11 cellular contexts compared by ENCODE assay signal in the genomic region with DNA sequence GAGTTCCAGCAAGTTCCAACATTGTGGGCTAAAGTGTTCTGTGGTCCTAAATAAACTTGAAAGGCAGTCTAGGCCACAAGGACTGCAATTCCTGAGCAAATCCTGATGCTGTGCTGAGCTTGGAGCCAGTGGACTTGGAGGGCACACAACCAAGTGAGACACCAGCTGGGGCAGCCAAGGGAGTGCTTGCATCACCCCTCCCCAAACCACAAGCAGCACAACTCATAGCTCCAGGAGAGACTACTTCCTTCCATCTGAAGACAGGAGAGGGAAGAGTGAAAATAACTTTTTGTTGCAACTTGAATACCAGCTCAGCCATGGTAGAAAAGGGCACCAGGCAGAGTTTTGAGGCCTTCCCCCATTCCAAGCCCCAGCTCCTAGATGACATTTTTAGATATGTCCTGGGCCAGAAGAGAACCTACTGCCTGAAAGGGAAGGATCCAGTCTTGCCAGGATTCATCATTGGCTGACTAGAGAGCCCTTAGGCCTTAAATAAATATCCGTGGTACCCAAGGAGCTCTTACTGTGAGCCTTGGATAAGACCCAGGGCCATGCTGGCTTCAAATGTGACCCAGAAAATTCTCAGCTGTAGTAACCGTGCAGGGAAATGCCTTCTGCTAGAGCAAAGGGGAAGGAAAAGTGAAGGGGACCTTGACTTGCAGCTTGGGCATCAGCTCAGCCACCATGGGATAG. TPM values are rescaled to one million over a fixed set of nuclear protein-coding genes. Genes with fewer than 3 reads are reported as not detected.
DNase-seq lines count a peak whose midpoint lies in the region; FAIRE-seq and TF ChIP-seq lines count a peak whose summit lies in the region.
"Had no signal": no experiment of that assay in that cellular context is flagged by ENCODE, and none has a peak within 500 bp of the region (broad histone marks: within the 10 kb centered on the region; RNA-seq: fewer than 3 reads in every experiment).

No MANE protein-coding gene starts in this region.

- FAIRE-seq in H54 (lab: Jason Lieb, UNC), result no peak

- H3K27ac Mint-ChIP-seq in chondrocyte (ENCODE audit: unreplicated experiment), result no peak overlapping the region

- peaks cover 10% of the 10 kb centered on the region for H3K9me3 Mint-ChIP-seq in chondrocyte (ENCODE audit: low read depth)

- TF ChIP-seq CTCF in Loucy (conservative IDR thresholded peaks at IDR 0.05; ENCODE audit: low read length) (no peak), chondrocyte (IDR thresholded peaks at IDR 0.05) (no peak)

- peaks cover 18% of the 10 kb centered on the region for H3K27me3 ChIP-seq in Loucy (ENCODE audit: insufficient read depth, low read length, poor library complexity, severe bottlenecking)
- H3K27me3 ChIP-seq: right lobe of liver had no signal

- no peak overlapping the region for H3K4me3 Mint-ChIP-seq in chondrocyte (ENCODE audit: unreplicated experiment)

- H3K27me3 Mint-ChIP-seq in chondrocyte (ENCODE audit: low read depth), result peaks cover 18% of the 10 kb centered on the region

- peaks cover 52% of the 10 kb centered on the region for H3K4me1 ChIP-seq in Loucy (ENCODE audit: insufficient read depth, low read length, poor library complexity, severe bottlenecking)
- H3K4me1 ChIP-seq: right lobe of liver had no signal

- no peaks in the 10 kb centered on the region for H3K9me2 ChIP-seq in Loucy (replicated peaks; ENCODE audit: low read depth, low read length)

- no peak overlapping the region for H2AFZ ChIP-seq in Loucy (ENCODE audit: low read length)

- H3K9me3 ChIP-seq in Loucy (ENCODE audit: insufficient read depth, low read depth, low read length), result peaks cover 9% of the 10 kb centered on the region; the same call in 1 of the 2 replicates
- H3K9me3 ChIP-seq: right lobe of liver had no signal

- peak overlapping the region; percentile 37 for H3K4me3 ChIP-seq in Loucy (ENCODE audit: low read length, poor library complexity, severe bottlenecking)
- H3K4me3 ChIP-seq: right lobe of liver had no signal

- no peaks in the 10 kb centered on the region for H3K36me3 Mint-ChIP-seq in chondrocyte (ENCODE audit: low read depth)

- no peak for TF ChIP-seq POLR2A in H54 (IDR thresholded peaks at IDR 0.05; ENCODE audit: low read depth, low read length)

- H3K36me3 ChIP-seq in Loucy (ENCODE audit: insufficient read depth, low read length), result no peaks in the 10 kb centered on the region
- H3K36me3 ChIP-seq: right lobe of liver had no signal

- peak overlapping the region; percentile 63 for H3K4me2 ChIP-seq in Loucy (ENCODE audit: low read depth, low read length, poor library complexity, severe bottlenecking)

- DNase-seq in CD1c-positive myeloid dendritic cell (ENCODE audit: extremely low spot score), result peak; percentile 28
- peak; percentile 64 for DNase-seq in UCSD-AML1 (lab: John Stamatoyannopoulos, UW; ENCODE audit: unreplicated experiment)
- peak; percentile 68 for DNase-seq in kidney tubule cell (ENCODE audit: low spot score)
- DNase-seq in H54 (ENCODE audit: insufficient read length, low spot score), result no peak
- DNase-seq in chondrocyte (ENCODE audit: low spot score), result no peak
- no peak for DNase-seq in kidney glomerular epithelial cell (lab: John Stamatoyannopoulos, UW)
- no peak for DNase-seq in NK-92 treated with Interleukin-12 subunit alpha and Interleukin-12 subunit beta, amount 100 ng/mL, for 24 hours (lab: John Stamatoyannopoulos, UW)
- DNase-seq: activated CD4-positive, alpha-beta T cell treated with anti-CD3 and anti-CD28 coated beads for 1 hour; NCI-H69; right lobe of liver had no signal

- H3K4me1 Mint-ChIP-seq in chondrocyte (ENCODE audit: low read depth), result no peaks in the 10 kb centered on the region

- H3K79me2 ChIP-seq in Loucy (ENCODE audit: insufficient read depth, low read length), result no peaks in the 10 kb centered on the region

- H4K20me1 ChIP-seq in Loucy (ENCODE audit: insufficient read depth, low read length, poor library complexity, severe bottlenecking), result no peaks in the 10 kb centered on the region

- peaks cover 8% of the 10 kb centered on the region for H3F3A ChIP-seq in Loucy (ENCODE audit: low read depth)

- H3K9ac ChIP-seq in Loucy (ENCODE audit: low read depth, low read length, poor library complexity, severe bottlenecking), result no peak overlapping the region

RNA-seq across cellular contexts. Expression of a gene that starts 35.4 kb away (rescaled TPM):
- total RNA-seq in chondrocyte, result 1.2 to 3.2 TPM (median 1.5 TPM) in 3 replicates

Comparison
In these comparisons a context has a peak if more than half of its experiments do, and no peak if none do; other contexts are left out.
1. DNase-seq: peak in CD1c-positive myeloid dendritic cell (single experiment), UCSD-AML1 (single experiment) and kidney tubule cell (single experiment); none in H54 (single experiment), chondrocyte (single experiment), kidney glomerular epithelial cell (single experiment) and NK-92 treated with Interleukin-12 subunit alpha and Interleukin-12 subunit beta, amount 100 ng/mL, for 24 hours (single experiment).